ENCODE assay signal across 8 cellular contexts in the genomic region with DNA sequence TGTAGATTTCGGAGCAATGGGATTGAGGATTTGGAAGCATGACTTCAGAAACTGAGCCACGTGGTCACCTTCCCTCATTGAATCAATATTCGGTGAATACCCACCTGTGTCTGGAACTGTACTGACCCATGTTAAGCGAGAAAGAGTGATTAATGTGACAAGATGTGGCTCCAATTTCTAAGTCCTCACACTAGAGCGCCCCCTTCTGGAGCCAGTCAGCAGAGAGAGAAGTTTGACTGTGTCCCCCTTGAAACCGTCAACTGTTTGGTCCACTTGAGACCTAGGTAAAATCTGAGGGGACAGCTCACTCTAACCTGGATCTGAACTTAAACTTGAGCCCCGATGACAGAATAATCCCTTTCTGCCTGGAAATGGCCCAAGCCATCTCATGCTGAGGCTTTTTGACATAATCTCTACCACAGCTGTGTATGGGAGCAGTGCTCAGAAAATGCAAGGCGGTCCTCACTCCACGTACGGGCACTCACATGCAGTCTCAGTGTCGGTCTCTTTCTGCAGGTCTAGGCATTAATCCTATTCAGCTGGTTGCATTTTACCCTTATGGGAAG. TPM values are rescaled to one million over a fixed set of nuclear protein-coding genes. Genes with fewer than 3 reads are reported as not detected.
A peak's percentile ranks its signal among the peaks of the same experiment; 100 is the strongest.
DNase-seq lines count a peak whose midpoint lies in the region; ATAC-seq and TF ChIP-seq lines count a peak whose summit lies in the region.

No MANE protein-coding gene starts in this region.

- no peak overlapping the region for H3K27ac ChIP-seq in foreskin keratinocyte

- ATAC-seq in foreskin keratinocyte (no peak), GM21825 (IDR thresholded peaks at IDR 0.05; ENCODE audit: unreplicated experiment) (no peak), HG03175 (IDR thresholded peaks at IDR 0.05; ENCODE audit: unreplicated experiment) (no peak), sciatic nerve (no peak)

- no peaks in the 10 kb centered on the region for H3K27me3 ChIP-seq in foreskin keratinocyte

- intact Hi-C loops in sciatic nerve (cut with DNase I), result no loop called here

- peak; percentile 53 for TF ChIP-seq CTCF in foreskin keratinocyte (conservative IDR thresholded peaks at IDR 0.05)

- H3K4me1 ChIP-seq in foreskin keratinocyte, result peaks cover 11% of the 10 kb centered on the region

- DNase-seq in DMS 273 (lab: John Stamatoyannopoulos, UW; ENCODE audit: unreplicated experiment) (peak; percentile 30), DMS 273 treated with DMSO at 0.1 percent for 48 hours (lab: John Stamatoyannopoulos, UW) (no peak), foreskin keratinocyte (no peak), sciatic nerve (ENCODE audit: low spot score) (no peak)
- peak; percentile 19 for DNase-seq in activated CD4-positive, alpha-beta T cell treated with anti-CD3 and anti-CD28 coated beads, Interleukin-2, amount 50 U/mL, for 1 hour
- peak; percentile 77 for DNase-seq in stimulated activated CD8-positive, alpha-beta memory T cell treated with anti-CD3 and anti-CD28 coated beads, Interleukin-4, amount 100 ng/mL, for 48 hours

RNA-seq across cellular contexts. Expression of a gene that starts 47.8 kb away (rescaled TPM):
- 17.4 and 17.5 TPM in 2 replicates for total RNA-seq in foreskin keratinocyte
- polyA plus RNA-seq in foreskin keratinocyte, result 2.6 and 3.0 TPM in 2 replicates
- total RNA-seq in sciatic nerve, result 52.0 TPM

Comparison
In these comparisons a context has a peak if more than half of its experiments do, and no peak if none do; other contexts are left out.
1. DNase-seq: peak in DMS 273 (single experiment), activated CD4-positive, alpha-beta T cell treated with anti-CD3 and anti-CD28 coated beads, Interleukin-2, amount 50 U/mL, for 1 hour (single experiment) and stimulated activated CD8-positive, alpha-beta memory T cell treated with anti-CD3 and anti-CD28 coated beads, Interleukin-4, amount 100 ng/mL, for 48 hours (single experiment); none in DMS 273 treated with DMSO at 0.1 percent for 48 hours (single experiment), foreskin keratinocyte (0 of 2) and sciatic nerve (single experiment).